ENCODE assay signal across 13 cellular contexts in genomic region chr11:102603091-102603490, GRCh38. TPM values are rescaled to one million over a fixed set of nuclear protein-coding genes. Genes with fewer than 3 reads are reported as not detected.
DNase-seq lines count a peak whose midpoint lies in the region; FAIRE-seq and TF ChIP-seq lines count a peak whose summit lies in the region.
"Had no signal": no experiment of that assay in that cellular context is flagged by ENCODE, and none has a peak within 500 bp of the region (broad histone marks: within the 10 kb centered on the region; RNA-seq: fewer than 3 reads in every experiment).

No MANE protein-coding gene starts in this region.

- H3K4me1 ChIP-seq in astrocyte (ENCODE audit: insufficient read depth, low read length): peaks cover 40% of the 10 kb centered on the region
- peaks cover 4% of the 10 kb centered on the region for H3K4me1 ChIP-seq in left ventricle myocardium inferior
- H3K4me1 ChIP-seq in prostate gland (replicated peaks): no peaks in the 10 kb centered on the region
- no peaks in the 10 kb centered on the region for H3K4me1 ChIP-seq in effector memory CD4-positive, alpha-beta T cell (ENCODE audit: control insufficient read depth, insufficient read depth, low read length, poor library complexity, severe bottlenecking)

- peaks cover 55% of the 10 kb centered on the region for H3K4me1 Mint-ChIP-seq in astrocyte (ENCODE audit: low read depth, unreplicated experiment)
- H3K4me1 Mint-ChIP-seq in nephron progenitor cell: no peaks in the 10 kb centered on the region

- H3K4me3 Mint-ChIP-seq in astrocyte (ENCODE audit: unreplicated experiment) (no peak overlapping the region), nephron progenitor cell (no peak overlapping the region)
- H3K4me3 Mint-ChIP-seq: activated naive CD8-positive, alpha-beta T cell had no signal

- FAIRE-seq in astrocyte (lab: Jason Lieb, UNC): no peak

- H3K9me3 Mint-ChIP-seq in astrocyte (ENCODE audit: unreplicated experiment) (peaks cover 5% of the 10 kb centered on the region), nephron progenitor cell (peaks cover 5% of the 10 kb centered on the region)

- H3K9me3 ChIP-seq in astrocyte (ENCODE audit: insufficient read depth, low read depth, low read length) (no peaks in the 10 kb centered on the region), left ventricle myocardium inferior (replicated peaks) (no peaks in the 10 kb centered on the region), prostate gland (no peaks in the 10 kb centered on the region)
- no peaks in the 10 kb centered on the region for H3K9me3 ChIP-seq in effector memory CD4-positive, alpha-beta T cell (ENCODE audit: control insufficient read depth, low read length)

- H3K27me3 Mint-ChIP-seq in astrocyte (ENCODE audit: low read depth, unreplicated experiment) (no peaks in the 10 kb centered on the region), nephron progenitor cell (ENCODE audit: low read depth, poor library complexity) (peaks cover 2% of the 10 kb centered on the region)

- H3K36me3 Mint-ChIP-seq in astrocyte (ENCODE audit: low read depth, unreplicated experiment) (no peaks in the 10 kb centered on the region), nephron progenitor cell (ENCODE audit: low read depth) (no peaks in the 10 kb centered on the region)

- H2AFZ ChIP-seq in astrocyte (ENCODE audit: low read depth, low read length): peak overlapping the region; percentile 28

- no peak for TF ChIP-seq POLR2A in prostate gland (IDR thresholded peaks at IDR 0.05)

- H3K27me3 ChIP-seq in astrocyte (ENCODE audit: insufficient read depth, low read length) (no peaks in the 10 kb centered on the region), left ventricle myocardium inferior (ENCODE audit: low read depth) (no peaks in the 10 kb centered on the region), prostate gland (replicated peaks; ENCODE audit: insufficient read depth) (no peaks in the 10 kb centered on the region)
- H3K27me3 ChIP-seq in effector memory CD4-positive, alpha-beta T cell (replicated peaks; ENCODE audit: control insufficient read depth, insufficient read depth, low read length, poor library complexity, severe bottlenecking): no peaks in the 10 kb centered on the region

- TF ChIP-seq CTCF in astrocyte (IDR thresholded peaks at IDR 0.05; ENCODE audit: insufficient read depth, low read depth, low read length) (no peak), left ventricle myocardium inferior (IDR thresholded peaks at IDR 0.05; ENCODE audit: borderline replicate concordance) (no peak), prostate gland (IDR thresholded peaks at IDR 0.05) (no peak), nephron progenitor cell (IDR thresholded peaks at IDR 0.05) (no peak)

- DNase-seq in ELF-1 (ENCODE audit: low read depth, low spot score): peak; percentile 33
- DNase-seq in astrocyte (ENCODE audit: low read depth): peak; percentile 86
- no peak for DNase-seq in left ventricle myocardium inferior
- DNase-seq in prostate gland (ENCODE audit: low spot score): peak; percentile 13
- DNase-seq in nephron progenitor cell: no peak
- no peak for DNase-seq in stimulated activated CD8-positive, alpha-beta memory T cell treated with anti-CD3 and anti-CD28 coated beads, Interleukin-4, amount 100 ng/mL, for 48 hours
- DNase-seq in stimulated activated CD4-positive, alpha-beta T cell treated with anti-CD3 and anti-CD28 coated beads, Interleukin-4, amount 100 ng/mL, for 24 hours: no peak
- DNase-seq in effector memory CD4-positive, alpha-beta T cell: no peak
- DNase-seq: GF-D8; stimulated activated CD4-positive, alpha-beta T cell treated with anti-CD3 and anti-CD28 coated beads, Interleukin-2, amount 100 ng/mL, for 48 hours had no signal

- H3K27ac ChIP-seq in astrocyte (ENCODE audit: low read depth, low read length): peak overlapping the region; percentile 79
- H3K27ac ChIP-seq in left ventricle myocardium inferior (replicated peaks): peak overlapping the region; percentile 33
- H3K27ac ChIP-seq in prostate gland: no peak overlapping the region
- H3K27ac ChIP-seq in effector memory CD4-positive, alpha-beta T cell (ENCODE audit: insufficient read depth, low read length, poor library complexity, severe bottlenecking): no peak overlapping the region
- H3K27ac ChIP-seq: HL-60, VCaP had no signal

- H3K9ac ChIP-seq in astrocyte (ENCODE audit: low read length): peak overlapping the region; percentile 28

- no peaks in the 10 kb centered on the region for H3K79me2 ChIP-seq in astrocyte (ENCODE audit: insufficient read depth, low read length)

- H3K4me3 ChIP-seq in astrocyte (ENCODE audit: insufficient read depth, low read depth, low read length): no peak overlapping the region
- H3K4me3 ChIP-seq in left ventricle myocardium inferior: no peak overlapping the region
- H3K4me3 ChIP-seq in prostate gland: no peak overlapping the region
- no peak overlapping the region for H3K4me3 ChIP-seq in effector memory CD4-positive, alpha-beta T cell (ENCODE audit: insufficient read depth, low read depth, low read length, poor library complexity, severe bottlenecking)

- H3K4me2 ChIP-seq in astrocyte (ENCODE audit: low read length): peak overlapping the region; percentile 49

- peak overlapping the region; percentile 90 for H3K27ac Mint-ChIP-seq in astrocyte (ENCODE audit: unreplicated experiment)
- H3K27ac Mint-ChIP-seq in nephron progenitor cell: no peak overlapping the region
- H3K27ac Mint-ChIP-seq: activated naive CD8-positive, alpha-beta T cell had no signal

- intact Hi-C loops in left ventricle myocardium inferior (cut with micrococcal nuclease): no loop called here
- intact Hi-C loops in prostate gland (cut with DNase I): no loop called here

- no peaks in the 10 kb centered on the region for H3K36me3 ChIP-seq in astrocyte (ENCODE audit: insufficient read depth, low read length)
- H3K36me3 ChIP-seq in left ventricle myocardium inferior: no peaks in the 10 kb centered on the region
- H3K36me3 ChIP-seq in prostate gland: no peaks in the 10 kb centered on the region
- no peaks in the 10 kb centered on the region for H3K36me3 ChIP-seq in effector memory CD4-positive, alpha-beta T cell (ENCODE audit: control insufficient read depth, insufficient read depth, low read length)

- WGBS in prostate gland: 47% methylated on average over 5 of the region's 5 CpGs

- H4K20me1 ChIP-seq in astrocyte (ENCODE audit: insufficient read depth, low read length): no peaks in the 10 kb centered on the region

RNA-seq across cellular contexts. Expression of gene MMP20, which starts 22.0 kb away (rescaled TPM):
- total RNA-seq in astrocyte: not detected in 2 replicates
- not detected for total RNA-seq in left ventricle myocardium inferior
- total RNA-seq in prostate gland: not detected

Comparison
In these comparisons a context has a peak if more than half of its experiments do, and no peak if none do; other contexts are left out.
1. DNase-seq: peak in ELF-1 (single experiment), astrocyte (single experiment) and prostate gland (single experiment); none in left ventricle myocardium inferior (single experiment), nephron progenitor cell (single experiment), stimulated activated CD8-positive, alpha-beta memory T cell treated with anti-CD3 and anti-CD28 coated beads, Interleukin-4, amount 100 ng/mL, for 48 hours (single experiment), stimulated activated CD4-positive, alpha-beta T cell treated with anti-CD3 and anti-CD28 coated beads, Interleukin-4, amount 100 ng/mL, for 24 hours (single experiment) and effector memory CD4-positive, alpha-beta T cell (0 of 3).
2. H3K27ac ChIP-seq: peak in astrocyte (single experiment) and left ventricle myocardium inferior (single experiment); none in prostate gland (0 of 2) and effector memory CD4-positive, alpha-beta T cell (single experiment).